8 cellular contexts compared by ENCODE assay signal in genomic region chr22:40922484-40923303, GRCh38. TPM values are rescaled to one million over a fixed set of nuclear protein-coding genes. Genes with fewer than 3 reads are reported as not detected.
DNase-seq lines count a peak whose midpoint lies in the region; ATAC-seq and TF ChIP-seq lines count a peak whose summit lies in the region.

No MANE protein-coding gene starts in this region.

- TF ChIP-seq EP300 in Ishikawa (IDR thresholded peaks at IDR 0.05; ENCODE audit: borderline replicate concordance): no peak

- peaks cover 0 to 6% (median 4%) of the 10 kb centered on the region in 4 donors for H3K4me1 ChIP-seq in liver (ENCODE audit: control insufficient read depth in 4 of 4, insufficient read depth in 4 of 4, low read length in 3 of 4)
- no peaks in the 10 kb centered on the region for H3K4me1 ChIP-seq in upper lobe of right lung

- H3K9me3 ChIP-seq in liver (ENCODE audit: control insufficient read depth in 4 of 4, low read length in 3 of 4): no peaks in the 10 kb centered on the region
- no peaks in the 10 kb centered on the region for H3K9me3 ChIP-seq in upper lobe of right lung

- peak; percentile 88 for ATAC-seq in upper lobe of right lung
- ATAC-seq in GM19463 (IDR thresholded peaks at IDR 0.05; ENCODE audit: unreplicated experiment): no peak

- DNase-seq in SIG-M5 treated with dmso at 0.1 percent for 504 hours (lab: John Stamatoyannopoulos, UW; ENCODE audit: unreplicated experiment) (peak; percentile 55), SIG-M5 (lab: John Stamatoyannopoulos, UW) (no peak), RPMI8226 (peak; percentile 66), coronary artery (ENCODE audit: low spot score) (no peak), upper lobe of right lung (no peak)

- intact Hi-C loops in upper lobe of right lung (cut with DNase I): no loop called here

- no peaks in the 10 kb centered on the region for H3K27me3 ChIP-seq in liver (ENCODE audit: control insufficient read depth in 4 of 4, insufficient read depth in 4 of 4, low read length in 3 of 4)
- no peaks in the 10 kb centered on the region for H3K27me3 ChIP-seq in upper lobe of right lung

- TF ChIP-seq CTCF in coronary artery (IDR thresholded peaks at IDR 0.05) (peak; percentile 59), liver (IDR thresholded peaks at IDR 0.05; ENCODE audit: low read depth, low read length, missing input control) (peak; percentile 70), upper lobe of right lung (IDR thresholded peaks at IDR 0.05) (peak; percentile 75)

- no peak overlapping the region for H3K4me3 ChIP-seq in coronary artery
- H3K4me3 ChIP-seq in liver (ENCODE audit: low read depth in 1 of 3, low read length in 3 of 3): no peak overlapping the region
- H3K4me3 ChIP-seq in upper lobe of right lung: no peak overlapping the region

- H3K27ac ChIP-seq in coronary artery: no peak overlapping the region
- no peak overlapping the region for H3K27ac ChIP-seq in liver (ENCODE audit: low read depth in 1 of 2, low read length in 2 of 2)
- no peak overlapping the region for H3K27ac ChIP-seq in upper lobe of right lung

- WGBS in liver: 59% methylated on average over 5 of the region's 5 CpGs

- H3K36me3 ChIP-seq in liver (ENCODE audit: control insufficient read depth in 4 of 4, insufficient read depth in 3 of 4, low read depth in 1 of 4, low read length in 3 of 4) (peaks cover 3 to 46% (median 32%) of the 10 kb centered on the region in 4 donors), upper lobe of right lung (peaks cover 44% of the 10 kb centered on the region)

- peak; percentile 71 for TF ChIP-seq RAD21 in Ishikawa (IDR thresholded peaks at IDR 0.05; ENCODE audit: low read depth)
- peak; percentile 86 to 89 for TF ChIP-seq RAD21 in liver (IDR thresholded peaks at IDR 0.05)

- peak overlapping the region in 1 of 2 donors; percentile 13 for H3K9ac ChIP-seq in liver (ENCODE audit: low read depth in 1 of 2, low read length in 2 of 2)

TF ChIP-seq in Ishikawa, 13 proteins besides CTCF, POLR2A, EP300 and RAD21:
- no peak for TF ChIP-seq TEAD4 (IDR thresholded peaks at IDR 0.05)
- TF ChIP-seq YY1 (IDR thresholded peaks at IDR 0.05; ENCODE audit: low read depth): no peak
- TF ChIP-seq NFIC (IDR thresholded peaks at IDR 0.05): no peak

TF ChIP-seq in liver, 16 proteins besides CTCF, POLR2A, EP300 and RAD21:
- TF ChIP-seq FOXA1 (IDR thresholded peaks at IDR 0.05): no peak
- no peak for TF ChIP-seq SP1 (IDR thresholded peaks at IDR 0.05)
- no peak for TF ChIP-seq TAF1 (conservative IDR thresholded peaks at IDR 0.05)
- no peak for TF ChIP-seq HNF4A (conservative IDR thresholded peaks at IDR 0.05)
- no peak for TF ChIP-seq YY1 (IDR thresholded peaks at IDR 0.05)
- TF ChIP-seq FOXA2 (IDR thresholded peaks at IDR 0.05): no peak
- no peak for TF ChIP-seq HNF4G (IDR thresholded peaks at IDR 0.05)
- TF ChIP-seq, protein P1, sequence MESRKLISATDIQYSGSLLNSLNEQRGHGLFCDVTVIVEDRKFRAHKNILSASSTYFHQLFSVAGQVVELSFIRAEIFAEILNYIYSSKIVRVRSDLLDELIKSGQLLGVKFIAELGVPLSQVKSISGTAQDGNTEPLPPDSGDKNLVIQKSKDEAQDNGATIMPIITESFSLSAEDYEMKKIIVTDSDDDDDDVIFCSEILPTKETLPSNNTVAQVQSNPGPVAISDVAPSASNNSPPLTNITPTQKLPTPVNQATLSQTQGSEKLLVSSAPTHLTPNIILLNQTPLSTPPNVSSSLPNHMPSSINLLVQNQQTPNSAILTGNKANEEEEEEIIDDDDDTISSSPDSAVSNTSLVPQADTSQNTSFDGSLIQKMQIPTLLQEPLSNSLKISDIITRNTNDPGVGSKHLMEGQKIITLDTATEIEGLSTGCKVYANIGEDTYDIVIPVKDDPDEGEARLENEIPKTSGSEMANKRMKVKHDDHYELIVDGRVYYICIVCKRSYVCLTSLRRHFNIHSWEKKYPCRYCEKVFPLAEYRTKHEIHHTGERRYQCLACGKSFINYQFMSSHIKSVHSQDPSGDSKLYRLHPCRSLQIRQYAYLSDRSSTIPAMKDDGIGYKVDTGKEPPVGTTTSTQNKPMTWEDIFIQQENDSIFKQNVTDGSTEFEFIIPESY (IDR thresholded peaks at IDR 0.05): no peak
- TF ChIP-seq EGR1 (IDR thresholded peaks at IDR 0.05; ENCODE audit: low read depth in 2 of 2): no peak
- TF ChIP-seq NR2F2 (IDR thresholded peaks at IDR 0.05): no peak
- TF ChIP-seq, protein P2, sequence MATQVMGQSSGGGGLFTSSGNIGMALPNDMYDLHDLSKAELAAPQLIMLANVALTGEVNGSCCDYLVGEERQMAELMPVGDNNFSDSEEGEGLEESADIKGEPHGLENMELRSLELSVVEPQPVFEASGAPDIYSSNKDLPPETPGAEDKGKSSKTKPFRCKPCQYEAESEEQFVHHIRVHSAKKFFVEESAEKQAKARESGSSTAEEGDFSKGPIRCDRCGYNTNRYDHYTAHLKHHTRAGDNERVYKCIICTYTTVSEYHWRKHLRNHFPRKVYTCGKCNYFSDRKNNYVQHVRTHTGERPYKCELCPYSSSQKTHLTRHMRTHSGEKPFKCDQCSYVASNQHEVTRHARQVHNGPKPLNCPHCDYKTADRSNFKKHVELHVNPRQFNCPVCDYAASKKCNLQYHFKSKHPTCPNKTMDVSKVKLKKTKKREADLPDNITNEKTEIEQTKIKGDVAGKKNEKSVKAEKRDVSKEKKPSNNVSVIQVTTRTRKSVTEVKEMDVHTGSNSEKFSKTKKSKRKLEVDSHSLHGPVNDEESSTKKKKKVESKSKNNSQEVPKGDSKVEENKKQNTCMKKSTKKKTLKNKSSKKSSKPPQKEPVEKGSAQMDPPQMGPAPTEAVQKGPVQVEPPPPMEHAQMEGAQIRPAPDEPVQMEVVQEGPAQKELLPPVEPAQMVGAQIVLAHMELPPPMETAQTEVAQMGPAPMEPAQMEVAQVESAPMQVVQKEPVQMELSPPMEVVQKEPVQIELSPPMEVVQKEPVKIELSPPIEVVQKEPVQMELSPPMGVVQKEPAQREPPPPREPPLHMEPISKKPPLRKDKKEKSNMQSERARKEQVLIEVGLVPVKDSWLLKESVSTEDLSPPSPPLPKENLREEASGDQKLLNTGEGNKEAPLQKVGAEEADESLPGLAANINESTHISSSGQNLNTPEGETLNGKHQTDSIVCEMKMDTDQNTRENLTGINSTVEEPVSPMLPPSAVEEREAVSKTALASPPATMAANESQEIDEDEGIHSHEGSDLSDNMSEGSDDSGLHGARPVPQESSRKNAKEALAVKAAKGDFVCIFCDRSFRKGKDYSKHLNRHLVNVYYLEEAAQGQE (IDR thresholded peaks at IDR 0.05): no peak
- TF ChIP-seq GABPA (IDR thresholded peaks at IDR 0.05 in 1 of 2, conservative IDR thresholded peaks at IDR 0.05 in 1 of 2): no peak
- TF ChIP-seq JUND (IDR thresholded peaks at IDR 0.05): no peak
- TF ChIP-seq, protein P3, sequence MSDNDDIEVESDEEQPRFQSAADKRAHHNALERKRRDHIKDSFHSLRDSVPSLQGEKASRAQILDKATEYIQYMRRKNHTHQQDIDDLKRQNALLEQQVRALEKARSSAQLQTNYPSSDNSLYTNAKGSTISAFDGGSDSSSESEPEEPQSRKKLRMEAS (IDR thresholded peaks at IDR 0.05): no peak
- TF ChIP-seq RXRA (IDR thresholded peaks at IDR 0.05): no peak
- TF ChIP-seq, protein P4, sequence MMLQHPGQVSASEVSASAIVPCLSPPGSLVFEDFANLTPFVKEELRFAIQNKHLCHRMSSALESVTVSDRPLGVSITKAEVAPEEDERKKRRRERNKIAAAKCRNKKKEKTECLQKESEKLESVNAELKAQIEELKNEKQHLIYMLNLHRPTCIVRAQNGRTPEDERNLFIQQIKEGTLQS (IDR thresholded peaks at IDR 0.05): no peak

RNA-seq across cellular contexts. Expression of gene RBX1, which starts 28.5 kb away (rescaled TPM):
- total RNA-seq in liver: 10 to 100 TPM; 11.0 to 85.3 TPM
- 10 to 100 TPM; 22.5 to 69.5 TPM for polyA plus RNA-seq in liver
- 45.6 TPM for total RNA-seq in upper lobe of right lung

Comparison
In these comparisons a context has a peak if more than half of its experiments do, and no peak if none do; other contexts are left out.
1. DNase-seq: peak in SIG-M5 treated with dmso at 0.1 percent for 504 hours (single experiment) and RPMI8226 (single experiment); none in SIG-M5 (single experiment), coronary artery (single experiment) and upper lobe of right lung (single experiment).
2. Peak in every context shown above with its lines, with median percentiles within 50 percentile points of each other: CTCF ChIP-seq.